1 cellular context compared by ENCODE assay signal in genomic region chr1:153776971-153777370, GRCh38.
TF ChIP-seq lines count a peak whose summit lies in the region.

No MANE protein-coding gene starts in this region.

TF ChIP-seq in H1, 55 proteins besides CTCF, POLR2A, EP300 and RAD21:
- no peak for TF ChIP-seq YY1 (IDR thresholded peaks at IDR 0.05; ENCODE audit: low read depth, low read length)
- TF ChIP-seq POU5F1 (IDR thresholded peaks at IDR 0.05; ENCODE audit: low read depth, low read length): no peak
- TF ChIP-seq FOSL1 (IDR thresholded peaks at IDR 0.05; ENCODE audit: insufficient read depth, low read depth, low read length): no peak
- TF ChIP-seq CHD7 (IDR thresholded peaks at IDR 0.05; ENCODE audit: insufficient replicate concordance, low read length): no peak
- TF ChIP-seq SRF (IDR thresholded peaks at IDR 0.05; ENCODE audit: low read depth, low read length): no peak
- no peak for TF ChIP-seq JUND (IDR thresholded peaks at IDR 0.05; ENCODE audit: low read length)
- no peak for TF ChIP-seq EZH2 (IDR thresholded peaks at IDR 0.05; ENCODE audit: low read depth, low read length, severe bottlenecking)
- TF ChIP-seq POLR2AphosphoS5 (IDR thresholded peaks at IDR 0.05; ENCODE audit: low read depth, low read length): no peak
- no peak for TF ChIP-seq RFX5 (IDR thresholded peaks at IDR 0.05; ENCODE audit: borderline replicate concordance, low read depth, low read length)
- TF ChIP-seq ZNF274 (IDR thresholded peaks at IDR 0.05; ENCODE audit: borderline replicate concordance, extremely low read depth, low read length): no peak
- TF ChIP-seq, protein P1, sequence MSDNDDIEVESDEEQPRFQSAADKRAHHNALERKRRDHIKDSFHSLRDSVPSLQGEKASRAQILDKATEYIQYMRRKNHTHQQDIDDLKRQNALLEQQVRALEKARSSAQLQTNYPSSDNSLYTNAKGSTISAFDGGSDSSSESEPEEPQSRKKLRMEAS (IDR thresholded peaks at IDR 0.05): no peak
- TF ChIP-seq RNF2 (IDR thresholded peaks at IDR 0.05; ENCODE audit: borderline replicate concordance, low read depth, low read length, missing control alignments, poor library complexity, severe bottlenecking): no peak
- no peak for TF ChIP-seq SIX5 (IDR thresholded peaks at IDR 0.05; ENCODE audit: low read depth, low read length)
- no peak for TF ChIP-seq ATF2 (IDR thresholded peaks at IDR 0.05; ENCODE audit: low read length)
- no peak for TF ChIP-seq HDAC2 (IDR thresholded peaks at IDR 0.05; ENCODE audit: borderline replicate concordance in 1 of 2, low read depth in 2 of 2, low read length in 2 of 2)
- no peak for TF ChIP-seq GABPA (IDR thresholded peaks at IDR 0.05; ENCODE audit: borderline replicate concordance, insufficient read depth, low read length)
- no peak for TF ChIP-seq ASH2L (IDR thresholded peaks at IDR 0.05; ENCODE audit: low read length)
- TF ChIP-seq SP2 (IDR thresholded peaks at IDR 0.05; ENCODE audit: low read length): no peak
- TF ChIP-seq EGR1 (IDR thresholded peaks at IDR 0.05; ENCODE audit: borderline replicate concordance, low read depth, low read length): no peak
TF ChIP-seq in H1: peak in this region for 0.
